In the genomic region with DNA sequence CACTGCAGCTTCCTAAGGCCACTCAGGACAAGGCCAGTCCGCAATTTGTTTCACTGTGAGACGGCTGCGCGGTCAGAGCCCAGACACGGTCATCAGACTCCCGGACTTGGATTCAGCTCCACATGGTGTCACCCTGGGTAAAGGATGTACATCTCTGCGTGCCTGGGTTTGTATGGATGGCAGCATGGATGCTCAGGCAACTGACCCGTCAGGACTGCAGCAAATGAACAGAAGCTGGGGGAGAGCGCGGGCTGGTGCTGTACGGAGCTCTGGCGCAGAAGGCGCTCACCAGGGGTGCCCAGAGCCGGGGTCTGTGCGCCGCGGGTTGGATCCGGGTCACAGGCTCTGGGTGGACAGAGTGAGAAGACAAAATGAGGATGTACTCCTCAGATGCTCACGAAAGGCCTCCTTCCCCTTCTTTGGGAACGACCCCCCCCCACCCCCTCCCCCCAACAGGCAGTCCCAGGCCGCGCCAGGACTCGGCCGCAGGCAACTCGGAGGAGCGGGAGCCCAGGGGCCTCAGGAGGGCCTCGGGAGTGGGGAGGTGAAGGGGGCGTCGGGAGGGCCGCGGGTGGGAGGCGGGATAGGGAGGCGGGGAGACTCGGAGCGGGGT, we compare ENCODE assay signal across 1 cellular context.
TF ChIP-seq lines count a peak whose summit lies in the region.

No MANE protein-coding gene starts in this region.

TF ChIP-seq in K562, 482 proteins besides CTCF, POLR2A, EP300 and RAD21:
- TF ChIP-seq ELF1 (tag; IDR thresholded peaks at IDR 0.05): no peak
- TF ChIP-seq FOXJ3 (CRISPR knock-in tag; IDR thresholded peaks at IDR 0.05): no peak
- TF ChIP-seq SAP30 (IDR thresholded peaks at IDR 0.05; ENCODE audit: borderline replicate concordance, insufficient read depth, low read depth, low read length, poor library complexity, severe bottlenecking): no peak
- TF ChIP-seq ETV6 (IDR thresholded peaks at IDR 0.05; ENCODE audit: borderline replicate concordance in 1 of 2, low read depth in 2 of 2, low read length in 1 of 2): no peak
- no peak for TF ChIP-seq ETV6 (CRISPR knock-in tag; IDR thresholded peaks at IDR 0.05; ENCODE audit: borderline replicate concordance)
- no peak for TF ChIP-seq CREM (IDR thresholded peaks at IDR 0.05; ENCODE audit: low read depth)
- no peak for TF ChIP-seq PHF8 (IDR thresholded peaks at IDR 0.05; ENCODE audit: borderline replicate concordance, low read length)
- TF ChIP-seq KAT2B (IDR thresholded peaks at IDR 0.05; ENCODE audit: low read depth, low read length): no peak
- no peak for TF ChIP-seq SREBF1 (IDR thresholded peaks at IDR 0.05; ENCODE audit: borderline replicate concordance, low read depth, low read length)
- no peak for TF ChIP-seq DIDO1 (tag; IDR thresholded peaks at IDR 0.05; ENCODE audit: low read depth)
- TF ChIP-seq TCF7L2 (IDR thresholded peaks at IDR 0.05; ENCODE audit: low read depth, low read length): no peak
- no peak for TF ChIP-seq TAF9B (IDR thresholded peaks at IDR 0.05; ENCODE audit: partially characterized antibody)
- no peak for TF ChIP-seq ZNF699 (CRISPR knock-in tag; IDR thresholded peaks at IDR 0.05; ENCODE audit: insufficient replicate concordance)
TF ChIP-seq in K562: peak in this region for 0.
